13 cellular contexts compared by ENCODE assay signal in the genomic region with DNA sequence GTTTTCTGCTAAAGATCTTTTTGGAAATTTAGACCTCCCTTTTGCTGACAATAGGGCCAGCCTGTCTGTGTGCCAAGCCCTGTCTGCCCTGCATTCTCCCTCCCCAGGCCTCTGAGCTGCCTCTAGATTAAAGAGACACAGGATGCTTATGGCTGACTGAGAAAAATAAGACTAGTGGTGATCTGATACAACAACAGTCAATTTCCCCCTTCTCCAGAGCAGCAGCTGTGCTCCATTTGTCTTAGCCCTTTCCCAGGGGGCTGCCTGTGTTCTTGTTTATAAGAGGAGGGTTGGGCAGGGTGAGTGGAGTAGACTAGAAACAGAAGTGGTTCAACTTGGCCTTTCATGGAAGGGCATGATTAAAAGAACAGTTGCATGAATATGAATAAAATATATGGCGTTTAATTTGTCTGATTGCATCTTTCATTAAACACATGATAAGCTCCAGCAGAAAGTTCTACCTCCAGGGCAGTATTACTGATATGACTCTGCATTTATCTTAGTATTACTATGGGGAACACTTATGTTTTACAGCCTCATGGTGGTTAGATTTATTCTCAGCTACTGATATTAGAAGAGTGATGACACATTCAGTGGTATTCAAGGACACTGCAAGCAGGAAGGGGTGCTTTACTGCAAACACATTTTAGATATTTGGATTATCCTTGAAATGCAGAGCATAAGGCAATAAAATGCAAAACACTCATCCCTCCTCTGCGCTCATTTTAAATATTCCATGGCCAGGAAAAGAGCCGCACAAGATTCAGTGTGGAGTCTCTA.
DNase-seq lines count a peak whose midpoint lies in the region; ATAC-seq and TF ChIP-seq lines count a peak whose summit lies in the region.
"Had no signal": no experiment of that assay in that cellular context is flagged by ENCODE, and none has a peak within 500 bp of the region (broad histone marks: within the 10 kb centered on the region; RNA-seq: fewer than 3 reads in every experiment).

No MANE protein-coding gene starts in this region.

- H3K9me3 Mint-ChIP-seq in brain = no peaks in the 10 kb centered on the region
- no peaks in the 10 kb centered on the region for H3K9me3 Mint-ChIP-seq in progenitor cell of endocrine pancreas (ENCODE audit: low read depth)
- H3K9me3 Mint-ChIP-seq: T-helper 1 cell treated with Interleukin-12 subunit alpha and Interleukin-12 subunit beta and Interleukin-4 antibody, amounts not matched to agents 30 μg/mL and 1 μg/mL, for 36 hours had no signal

- peak overlapping the region; percentile 20 to 90 (median 84) for H3K27ac Mint-ChIP-seq in brain
- no peak overlapping the region for H3K27ac Mint-ChIP-seq in progenitor cell of endocrine pancreas
- H3K27ac Mint-ChIP-seq: naive B cell; T-helper 1 cell treated with Interleukin-12 subunit alpha and Interleukin-12 subunit beta and Interleukin-4 antibody, amounts not matched to agents 30 μg/mL and 1 μg/mL, for 36 hours had no signal

- TF ChIP-seq CTCF in brain (conservative IDR thresholded peaks at IDR 0.05) (peak; percentile 17 to 64), progenitor cell of endocrine pancreas (IDR thresholded peaks at IDR 0.05; ENCODE audit: unreplicated experiment) (peak; percentile 9), omental fat pad (IDR thresholded peaks at IDR 0.05) (no peak)

- H3K4me3 Mint-ChIP-seq in brain = no peak overlapping the region
- H3K4me3 Mint-ChIP-seq in progenitor cell of endocrine pancreas (ENCODE audit: low read depth) = no peak overlapping the region
- H3K4me3 Mint-ChIP-seq: naive B cell; T-helper 1 cell treated with Interleukin-12 subunit alpha and Interleukin-12 subunit beta and Interleukin-4 antibody, amounts not matched to agents 30 μg/mL and 1 μg/mL, for 36 hours had no signal

- H3K36me3 Mint-ChIP-seq in brain = no peaks in the 10 kb centered on the region
- H3K36me3 Mint-ChIP-seq in progenitor cell of endocrine pancreas (ENCODE audit: insufficient read depth) = no peaks in the 10 kb centered on the region
- H3K36me3 Mint-ChIP-seq: naive B cell had no signal

- ATAC-seq in omental fat pad (ENCODE audit: low FRiP score) = no peak
- no peak for ATAC-seq in HG03108 (IDR thresholded peaks at IDR 0.05; ENCODE audit: unreplicated experiment)
- ATAC-seq: GM12878 had no signal

- DNase-seq in GM04503 (ENCODE audit: low read depth) (peak; percentile 61), NCI-H187 treated with DMSO at 0.1 percent for 48 hours (lab: John Stamatoyannopoulos, UW) (peak; percentile 79), progenitor cell of endocrine pancreas (ENCODE audit: low spot score, unreplicated experiment) (no peak), omental fat pad (ENCODE audit: low spot score) (no peak), NCI-H146 (lab: John Stamatoyannopoulos, UW) (no peak), substantia nigra (lab: John Stamatoyannopoulos, UW) (no peak)
- DNase-seq: naive B cell; NCI-H2029 treated with DMSO at 0.1 percent for 48 hours; stimulated activated CD4-positive, alpha-beta T cell treated with anti-CD3 and anti-CD28 coated beads, Interleukin-2, amount 100 ng/mL, for 24 hours had no signal

- H3K27me3 Mint-ChIP-seq in brain (no peaks in the 10 kb centered on the region), progenitor cell of endocrine pancreas (peaks cover 3% of the 10 kb centered on the region)
- H3K27me3 Mint-ChIP-seq: naive B cell had no signal

- H3K4me1 Mint-ChIP-seq in brain (peaks cover 46% of the 10 kb centered on the region), progenitor cell of endocrine pancreas (ENCODE audit: low read depth) (peaks cover 7% of the 10 kb centered on the region)
- H3K4me1 Mint-ChIP-seq: naive B cell had no signal

- no peak overlapping the region for H3K27ac ChIP-seq in substantia nigra (ENCODE audit: low read depth, low read length, poor library complexity, severe bottlenecking)

Comparison
In these comparisons a context has a peak if more than half of its experiments do, and no peak if none do; other contexts are left out.
1. DNase-seq: peak in GM04503 (single experiment) and NCI-H187 treated with DMSO at 0.1 percent for 48 hours (single experiment); none in progenitor cell of endocrine pancreas (single experiment), omental fat pad (single experiment), NCI-H146 (single experiment) and substantia nigra (0 of 49).
2. CTCF ChIP-seq: peak in brain (2 of 2) and progenitor cell of endocrine pancreas (single experiment); none in omental fat pad (0 of 3).